In the genomic region with DNA sequence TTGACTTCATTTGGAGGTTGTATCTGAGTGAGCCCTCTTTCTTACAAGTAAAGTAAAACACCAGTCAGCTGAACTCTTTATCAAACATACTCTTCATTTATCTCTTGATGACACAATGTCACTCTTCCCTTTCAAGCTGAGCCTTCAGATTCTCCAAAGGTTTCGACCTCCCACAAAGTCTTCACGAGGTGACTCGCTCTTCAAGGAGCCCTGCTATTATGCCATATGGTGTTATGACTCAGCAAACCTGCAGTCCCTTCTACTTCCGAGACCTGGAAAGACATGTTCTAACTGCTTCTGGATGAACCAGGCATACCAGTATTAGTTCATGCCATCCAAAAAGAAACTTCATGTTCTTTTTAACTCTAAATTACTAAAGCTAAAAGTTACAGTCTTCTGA, we compare ENCODE assay signal across 9 cellular contexts. TPM values are rescaled to one million over a fixed set of nuclear protein-coding genes. Genes with fewer than 3 reads are reported as not detected.
DNase-seq lines count a peak whose midpoint lies in the region; ATAC-seq and TF ChIP-seq lines count a peak whose summit lies in the region.
"Had no signal": no experiment of that assay in that cellular context is flagged by ENCODE, and none has a peak within 500 bp of the region (broad histone marks: within the 10 kb centered on the region; RNA-seq: fewer than 3 reads in every experiment).

No MANE protein-coding gene starts in this region.

- intact Hi-C loops in upper lobe of right lung (cut with DNase I) (no loop called here), posterior vena cava (cut with DNase I) (loop anchor here (5.0 to 10.0 kb wide), 2 partner anchors 392 to 400 kb away; no protein-coding TSS in a partner anchor)

- no peaks in the 10 kb centered on the region for H3K36me3 Mint-ChIP-seq in activated naive CD8-positive, alpha-beta T cell treated with anti-CD3 and anti-CD28 coated beads, Interleukin-2, amount 50 U/mL, for 24 hours (ENCODE audit: low read depth)
- no peaks in the 10 kb centered on the region for H3K36me3 Mint-ChIP-seq in activated naive CD8-positive, alpha-beta T cell treated with anti-CD3 and anti-CD28 coated beads for 36 hours
- H3K36me3 Mint-ChIP-seq: naive B cell had no signal

- no peaks in the 10 kb centered on the region for H3K4me1 Mint-ChIP-seq in activated naive CD8-positive, alpha-beta T cell treated with anti-CD3 and anti-CD28 coated beads, Interleukin-2, amount 50 U/mL, for 24 hours
- H3K4me1 Mint-ChIP-seq in activated naive CD8-positive, alpha-beta T cell treated with anti-CD3 and anti-CD28 coated beads for 36 hours: peaks cover 3% of the 10 kb centered on the region
- H3K4me1 Mint-ChIP-seq: naive B cell had no signal

- peaks cover 27% of the 10 kb centered on the region for H3K4me1 ChIP-seq in SJSA1 (replicated peaks)
- peaks cover 28% of the 10 kb centered on the region for H3K4me1 ChIP-seq in upper lobe of right lung

- H3K4me3 Mint-ChIP-seq in activated naive CD8-positive, alpha-beta T cell treated with anti-CD3 and anti-CD28 coated beads, Interleukin-2, amount 50 U/mL, for 24 hours: no peak overlapping the region
- no peak overlapping the region for H3K4me3 Mint-ChIP-seq in activated naive CD8-positive, alpha-beta T cell treated with anti-CD3 and anti-CD28 coated beads for 36 hours
- H3K4me3 Mint-ChIP-seq: naive B cell had no signal

- peak overlapping the region; percentile 59 for H3K27ac ChIP-seq in SJSA1
- no peak overlapping the region for H3K27ac ChIP-seq in upper lobe of right lung

- H3K27me3 ChIP-seq in SJSA1 (replicated peaks) (no peaks in the 10 kb centered on the region), upper lobe of right lung (no peaks in the 10 kb centered on the region)

- DNase-seq in activated naive CD8-positive, alpha-beta T cell treated with anti-CD3 and anti-CD28 coated beads, Interleukin-2, amount 50 U/mL, for 24 hours: no peak
- DNase-seq in activated naive CD8-positive, alpha-beta T cell treated with anti-CD3 and anti-CD28 coated beads for 36 hours: no peak
- DNase-seq in SJSA1 (ENCODE audit: low read depth in 1 of 2, low spot score in 2 of 2): peak; percentile 70 to 79
- DNase-seq in foreskin fibroblast: peak; percentile 75 to 86
- no peak for DNase-seq in upper lobe of right lung
- no peak for DNase-seq in posterior vena cava (ENCODE audit: low spot score)
- DNase-seq: naive B cell had no signal

- no peaks in the 10 kb centered on the region for H3K9me3 Mint-ChIP-seq in activated naive CD8-positive, alpha-beta T cell treated with anti-CD3 and anti-CD28 coated beads, Interleukin-2, amount 50 U/mL, for 24 hours
- no peaks in the 10 kb centered on the region for H3K9me3 Mint-ChIP-seq in activated naive CD8-positive, alpha-beta T cell treated with anti-CD3 and anti-CD28 coated beads for 36 hours
- H3K9me3 Mint-ChIP-seq: naive B cell had no signal

- no peak for TF ChIP-seq CTCF in foreskin fibroblast (IDR thresholded peaks at IDR 0.05; ENCODE audit: low read depth, low read length)
- no peak for TF ChIP-seq CTCF in upper lobe of right lung (IDR thresholded peaks at IDR 0.05)

- H3K4me3 ChIP-seq in SJSA1: no peak overlapping the region
- no peak overlapping the region for H3K4me3 ChIP-seq in foreskin fibroblast (ENCODE audit: low read depth in 1 of 2, low read length in 2 of 2)
- no peak overlapping the region for H3K4me3 ChIP-seq in upper lobe of right lung

- H3K36me3 ChIP-seq in SJSA1 (no peaks in the 10 kb centered on the region), upper lobe of right lung (no peaks in the 10 kb centered on the region)

- ATAC-seq in activated naive CD8-positive, alpha-beta T cell treated with anti-CD3 and anti-CD28 coated beads, Interleukin-2, amount 50 U/mL, for 24 hours: peak; percentile 28
- peak; percentile 74 for ATAC-seq in upper lobe of right lung
- ATAC-seq in GM18858 (IDR thresholded peaks at IDR 0.05; ENCODE audit: unreplicated experiment): no peak
- ATAC-seq in HG03460 (IDR thresholded peaks at IDR 0.05; ENCODE audit: unreplicated experiment): no peak

- H3K27ac Mint-ChIP-seq in activated naive CD8-positive, alpha-beta T cell treated with anti-CD3 and anti-CD28 coated beads, Interleukin-2, amount 50 U/mL, for 24 hours: no peak overlapping the region
- H3K27ac Mint-ChIP-seq in activated naive CD8-positive, alpha-beta T cell treated with anti-CD3 and anti-CD28 coated beads for 36 hours: no peak overlapping the region

- H3K9me3 ChIP-seq in SJSA1 (replicated peaks): no peaks in the 10 kb centered on the region
- no peaks in the 10 kb centered on the region for H3K9me3 ChIP-seq in upper lobe of right lung

- H3K27me3 Mint-ChIP-seq in activated naive CD8-positive, alpha-beta T cell treated with anti-CD3 and anti-CD28 coated beads, Interleukin-2, amount 50 U/mL, for 24 hours: no peaks in the 10 kb centered on the region
- H3K27me3 Mint-ChIP-seq in activated naive CD8-positive, alpha-beta T cell treated with anti-CD3 and anti-CD28 coated beads for 36 hours: peaks cover 10% of the 10 kb centered on the region

RNA-seq across cellular contexts. Expression of gene AADAC, which starts 23.1 kb away (rescaled TPM):
- total RNA-seq in activated naive CD8-positive, alpha-beta T cell treated with anti-CD3 and anti-CD28 coated beads for 36 hours: not detected
- total RNA-seq in SJSA1 (2014; rRNA removed; shearing (Covaris generic)): 0.34 TPM in 2 replicates
- 3.2 TPM for total RNA-seq in upper lobe of right lung
- under 1 TPM; 0.14 to 0.42 TPM for total RNA-seq in posterior vena cava

RNA-seq across cellular contexts. Expression of gene SUCNR1, which starts 36.4 kb away (rescaled TPM):
- under 1 TPM in 1 of 2 experiments, not detected in 1; 0.04 TPM for total RNA-seq in activated naive CD8-positive, alpha-beta T cell treated with anti-CD3 and anti-CD28 coated beads for 36 hours
- total RNA-seq in SJSA1 (2014; rRNA removed; shearing (Covaris generic)): 0.05 TPM in 1 of 2 replicates, not detected in the other
- total RNA-seq in upper lobe of right lung: 2.7 TPM
- total RNA-seq in posterior vena cava: 1 to 10 TPM; 1.3 to 1.9 TPM

Comparison
In these comparisons a context has a peak if more than half of its experiments do, and no peak if none do; other contexts are left out.
1. ATAC-seq: peak in activated naive CD8-positive, alpha-beta T cell treated with anti-CD3 and anti-CD28 coated beads, Interleukin-2, amount 50 U/mL, for 24 hours (single experiment) and upper lobe of right lung (single experiment); none in GM18858 (single experiment) and HG03460 (single experiment).
2. DNase-seq: peak in SJSA1 (2 of 2) and foreskin fibroblast (2 of 2); none in activated naive CD8-positive, alpha-beta T cell treated with anti-CD3 and anti-CD28 coated beads, Interleukin-2, amount 50 U/mL, for 24 hours (single experiment), activated naive CD8-positive, alpha-beta T cell treated with anti-CD3 and anti-CD28 coated beads for 36 hours (single experiment), upper lobe of right lung (single experiment) and posterior vena cava (single experiment).